In genomic region chr2:223993634-223994232, GRCh38 we compare ENCODE assay signal across 1 cellular context.
TF ChIP-seq lines count a peak whose summit lies in the region.

No MANE protein-coding gene starts in this region.

TF ChIP-seq in GM23338, 12 proteins besides CTCF, POLR2A, EP300 and RAD21 (continued from another document):
- TF ChIP-seq POLR2AphosphoS5 (IDR thresholded peaks at IDR 0.05; ENCODE audit: low read depth) (no peak), STAT1 (IDR thresholded peaks at IDR 0.05; ENCODE audit: unreplicated experiment) (no peak), EZH2phosphoT487 (IDR thresholded peaks at IDR 0.05; ENCODE audit: unreplicated experiment) (no peak), EZH2 (IDR thresholded peaks at IDR 0.05; ENCODE audit: low read depth, unreplicated experiment) (no peak), JUNB (IDR thresholded peaks at IDR 0.05; ENCODE audit: unreplicated experiment) (no peak), NANOG (IDR thresholded peaks at IDR 0.05; ENCODE audit: borderline replicate concordance) (no peak), ZNF114 (CRISPR knock-in tag; IDR thresholded peaks at IDR 0.05) (no peak), ZNF331 (CRISPR knock-in tag; IDR thresholded peaks at IDR 0.05; ENCODE audit: low read depth) (no peak)
- TF ChIP-seq, protein P1, sequence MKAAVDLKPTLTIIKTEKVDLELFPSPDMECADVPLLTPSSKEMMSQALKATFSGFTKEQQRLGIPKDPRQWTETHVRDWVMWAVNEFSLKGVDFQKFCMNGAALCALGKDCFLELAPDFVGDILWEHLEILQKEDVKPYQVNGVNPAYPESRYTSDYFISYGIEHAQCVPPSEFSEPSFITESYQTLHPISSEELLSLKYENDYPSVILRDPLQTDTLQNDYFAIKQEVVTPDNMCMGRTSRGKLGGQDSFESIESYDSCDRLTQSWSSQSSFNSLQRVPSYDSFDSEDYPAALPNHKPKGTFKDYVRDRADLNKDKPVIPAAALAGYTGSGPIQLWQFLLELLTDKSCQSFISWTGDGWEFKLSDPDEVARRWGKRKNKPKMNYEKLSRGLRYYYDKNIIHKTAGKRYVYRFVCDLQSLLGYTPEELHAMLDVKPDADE (IDR thresholded peaks at IDR 0.05) = no peak
